ENCODE assay signal across 8 cellular contexts in the genomic region with DNA sequence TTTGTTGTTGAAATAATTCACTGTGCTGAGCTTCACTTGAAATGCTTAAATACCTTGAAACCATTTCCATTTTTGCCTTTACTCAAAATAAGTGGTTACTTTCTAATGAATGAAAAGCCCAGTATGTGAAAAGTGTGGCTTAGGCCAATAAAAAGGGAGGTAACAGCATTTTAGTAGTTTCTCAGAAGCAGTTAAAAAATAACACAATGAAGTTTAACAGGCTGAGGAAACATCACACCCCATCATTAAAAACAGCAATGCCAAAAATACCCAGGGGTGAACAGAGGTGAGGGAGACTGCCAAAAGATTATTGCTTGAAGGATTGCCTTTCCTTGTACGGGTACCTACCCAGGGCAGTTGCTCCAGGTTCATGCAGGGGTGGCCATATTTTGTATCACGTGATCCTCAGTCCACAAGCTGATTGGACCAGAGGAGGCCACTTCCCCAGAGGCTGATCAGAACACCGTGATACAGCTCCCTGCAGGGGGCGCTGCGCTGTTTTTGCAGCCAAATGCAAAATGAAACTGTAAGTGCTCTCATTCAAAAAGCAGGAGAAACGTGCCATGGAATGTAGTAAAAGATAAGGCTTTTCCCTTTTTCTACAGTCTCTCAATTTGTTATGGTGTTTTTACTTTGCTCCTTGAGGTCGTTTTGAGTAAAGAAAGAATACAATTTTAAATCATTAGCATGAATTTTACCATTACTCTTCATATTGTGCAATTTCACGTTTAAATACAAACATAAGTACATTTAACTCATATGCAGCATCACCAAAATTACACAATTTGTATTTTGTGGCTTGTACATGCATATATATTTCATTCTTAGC.
A peak's percentile ranks its signal among the peaks of the same experiment; 100 is the strongest.
DNase-seq lines count a peak whose midpoint lies in the region; ATAC-seq lines count a peak whose summit lies in the region.

No MANE protein-coding gene starts in this region.

- no peak overlapping the region for H3K4me3 ChIP-seq in Jurkat, Clone E6-1 (ENCODE audit: low read length)

- DNase-seq in DMS114 treated with DMSO at 0.1 percent for 48 hours (lab: John Stamatoyannopoulos, UW; ENCODE audit: unreplicated experiment) (peak; percentile 9), SK-N-DZ (ENCODE audit: low spot score) (peak; percentile 64), caudate nucleus (lab: John Stamatoyannopoulos, UW) (peak in 59 of 61 donors; percentile 19 to 90 (median 77)), iris pigment epithelial cell (ENCODE audit: low read depth) (peak; percentile 91), T-helper 9 cell (no peak)
- peak; percentile 60 for DNase-seq in Jurkat, Clone E6-1 (ENCODE audit: low read depth, low spot score)
- DNase-seq in stimulated activated CD4-positive, alpha-beta T cell treated with anti-CD3 and anti-CD28 coated beads, Interleukin-12 subunit alpha, Interleukin-12 subunit beta, amount 100 ng/mL, for 4 hours: peak; percentile 27

- no peak for ATAC-seq in GM18870 (IDR thresholded peaks at IDR 0.05; ENCODE audit: unreplicated experiment)

- no peak overlapping the region for H3K27ac ChIP-seq in caudate nucleus (ENCODE audit: low read depth, low read length)
